ENCODE assay signal across 8 cellular contexts in the genomic region with DNA sequence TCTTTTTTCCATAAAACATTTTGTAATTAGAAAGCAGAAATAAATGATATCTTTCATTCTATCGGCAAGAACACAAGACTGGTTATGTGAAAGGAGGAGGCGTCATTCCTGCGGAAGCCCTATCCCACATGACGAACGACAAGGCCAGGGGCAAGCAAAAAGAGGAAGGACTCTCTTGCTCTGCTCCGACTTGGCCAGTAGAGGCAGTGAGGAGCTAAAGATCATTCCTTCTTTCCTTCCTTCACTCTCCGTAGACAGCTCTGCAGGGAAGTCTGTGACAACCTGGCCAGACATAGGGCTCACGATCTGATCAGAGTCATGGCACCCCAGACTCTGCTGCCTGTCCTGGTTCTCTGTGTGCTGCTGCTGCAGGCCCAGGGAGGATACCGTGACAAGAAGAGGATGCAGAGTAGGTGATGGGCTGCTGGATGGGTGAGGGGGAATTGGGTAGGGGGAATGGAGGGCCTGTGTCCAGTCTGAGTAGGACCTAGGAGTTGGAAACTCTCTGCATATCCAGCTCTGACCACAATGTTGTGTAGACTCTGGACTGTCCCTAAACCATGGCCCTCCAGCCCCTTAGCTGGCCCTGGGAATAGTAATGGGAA. TPM values are rescaled to one million over a fixed set of nuclear protein-coding genes. Genes with fewer than 3 reads are reported as not detected.
DNase-seq lines count a peak whose midpoint lies in the region; ATAC-seq, FAIRE-seq and TF ChIP-seq lines count a peak whose summit lies in the region.

A gene (plus strand): TSS at position 244 of the 605 bp plus-strand sequence. CDS start 75 bp downstream, at position 319.

- BruUV-seq in PC-3 (replicated peaks; lab: Mats Ljungman, UMichigan), result no TSS peak
- no TSS peak for BruUV-seq in K562 (replicated peaks; lab: Mats Ljungman, UMichigan)

- no peak for TF ChIP-seq EP300 in K562 (IDR thresholded peaks at IDR 0.05; ENCODE audit: low read length)

- peak within 1 kb of the TSS; percentile 37 for H3K4me2 ChIP-seq in PC-3 (ENCODE audit: low read length)
- H3K4me2 ChIP-seq in K562 (ENCODE audit: insufficient read depth, low read length), result no peak within 1 kb of the TSS

- H3K9ac ChIP-seq in PC-3 (ENCODE audit: low read length) (no peak within 1 kb of the TSS), K562 (ENCODE audit: insufficient read depth in 1 of 2, low read depth in 2 of 2, low read length in 2 of 2) (no peak within 1 kb of the TSS)

- peak; percentile 33; the same call in 1 of the 2 replicates for TF ChIP-seq CTCF in HEK293 (tag by site-specific recombination; IDR thresholded peaks at IDR 0.05)
- peak; percentile 80 for TF ChIP-seq CTCF in PC-3 (conservative IDR thresholded peaks at IDR 0.05; ENCODE audit: low read depth, low read length)
- peak; percentile 61 to 90 (median 73) for TF ChIP-seq CTCF in K562 (IDR thresholded peaks at IDR 0.05 in 2 of 3, conservative IDR thresholded peaks at IDR 0.05 in 1 of 3; ENCODE audit: insufficient read depth in 2 of 3, low read depth in 1 of 3, low read length in 3 of 3)

- WGBS in K562 (ENCODE audit: insufficient coverage, low coverage, missing lambda C conversion rate), result 2% methylated on average over 8 of the region's 9 CpGs

- H3F3A ChIP-seq in PC-3 (ENCODE audit: low read length, unreplicated experiment), result no peaks in the 10 kb centered on the region

- POLR2A ChIA-PET in HEK293 (lab: Yijun Ruan, JAX), result interaction anchor here (0.5 to 1.0 kb wide), 2 partner anchors 144 to 162 kb away, joined by 3 to 4 read pairs; a partner anchor contains a TSS
- POLR2A ChIA-PET in PC-3 (lab: Charles Lee; ENCODE audit: unreplicated experiment), result no interaction called here
- POLR2A ChIA-PET in K562 (lab: Yijun Ruan, JAX), result interaction anchor here (0.8 to 1.7 kb wide), 4 partner anchors 10 to 151 kb away, joined by 3 to 5 read pairs (median 4); no protein-coding TSS in a partner anchor

- H3K4me1 Mint-ChIP-seq in immature natural killer cell, result no peaks in the 10 kb centered on the region

- DNase-seq in DMS53 treated with DMSO at 0.1 percent for 48 hours (lab: John Stamatoyannopoulos, UW; ENCODE audit: unreplicated experiment) (peak; percentile 67), PC-3 (peak; percentile 79), K562 (ENCODE audit: extremely low read depth in 1 of 4, low spot score in 3 of 4) (peak; percentile 55 to 67 (median 60)), islet precursor cell (peak; percentile 84), immature natural killer cell (no peak)
- DNase-seq in stimulated activated CD8-positive, alpha-beta memory T cell treated with anti-CD3 and anti-CD28 coated beads, Interleukin-4, amount 100 ng/mL, for 48 hours, result peak; percentile 46

- H2AFZ ChIP-seq in PC-3 (ENCODE audit: low read length) (no peak within 1 kb of the TSS), K562 (ENCODE audit: low read depth, low read length) (peak within 1 kb of the TSS; percentile 56; the same call in 1 of the 2 replicates)

- H3K4me3 Mint-ChIP-seq in immature natural killer cell, result no peak within 1 kb of the TSS

- TF ChIP-seq RAD21 in K562 (CRISPR knock-in tag; conservative IDR thresholded peaks at IDR 0.05 in 1 of 2, IDR thresholded peaks at IDR 0.05 in 1 of 2), result peak in 1 of 2 experiments; percentile 39; a peak in 3 of 4 replicates

- intact Hi-C loops in PC-3 (cut with micrococcal nuclease) (loop anchor here (10.0 kb wide), 1 partner anchor 135 kb away; no protein-coding TSS in a partner anchor), K562 (cut with micrococcal nuclease) (loop anchor here (1.0 kb wide), 1 partner anchor 142 kb away; no protein-coding TSS in a partner anchor)

- H3K36me3 Mint-ChIP-seq in immature natural killer cell, result no peaks in the 10 kb centered on the region

- H3K27ac Mint-ChIP-seq in immature natural killer cell, result no peak within 1 kb of the TSS

- FAIRE-seq in K562 (lab: Jason Lieb, UNC), result peak; percentile 95

- no peaks in the 10 kb centered on the region for H3K9me2 ChIP-seq in PC-3 (replicated peaks; ENCODE audit: low read length)

- H3K4me3 ChIP-seq in HEK293 (ENCODE audit: low read depth, low read length) (no peak within 1 kb of the TSS), PC-3 (ENCODE audit: low read length) (no peak within 1 kb of the TSS), K562 (no peak within 1 kb of the TSS)

- in situ Hi-C loops in K562 (cut with MboI), result no loop called here

- no peaks in the 10 kb centered on the region for H3K36me3 ChIP-seq in HEK293 (ENCODE audit: control insufficient read depth in 2 of 2, insufficient read depth in 1 of 2, low read length in 2 of 2)
- no peaks in the 10 kb centered on the region for H3K36me3 ChIP-seq in PC-3 (ENCODE audit: low read depth, low read length)
- H3K36me3 ChIP-seq in K562 (ENCODE audit: control insufficient read depth, insufficient read depth, low read length), result no peaks in the 10 kb centered on the region

- no peaks in the 10 kb centered on the region for H4K20me1 ChIP-seq in PC-3 (ENCODE audit: low read length)
- no peaks in the 10 kb centered on the region; the same call in 1 of the 2 replicates for H4K20me1 ChIP-seq in K562 (replicated peaks; ENCODE audit: control insufficient read depth, insufficient read depth, low read length)

- no peak for TF ChIP-seq POLR2A in K562 (conservative IDR thresholded peaks at IDR 0.05)

- H3K9me3 Mint-ChIP-seq in immature natural killer cell, result no peaks in the 10 kb centered on the region

- no peaks in the 10 kb centered on the region for H3K4me1 ChIP-seq in HEK293 (ENCODE audit: control insufficient read depth, insufficient read depth, low read length)
- no peaks in the 10 kb centered on the region for H3K4me1 ChIP-seq in PC-3 (ENCODE audit: insufficient read depth, low read length)
- no peaks in the 10 kb centered on the region for H3K4me1 ChIP-seq in K562 (replicated peaks in 1 of 2; ENCODE audit: control insufficient read depth in 2 of 2, insufficient read depth in 2 of 2, low read length in 2 of 2)

- H3K27me3 Mint-ChIP-seq in immature natural killer cell (ENCODE audit: low read depth in 3 of 3), result peaks cover 0 to 14% (median 7%) of the 10 kb centered on the region in 3 donors

- H3K9me3 ChIP-seq in HEK293 (ENCODE audit: control insufficient read depth, insufficient read depth, low read depth, low read length) (no peaks in the 10 kb centered on the region), PC-3 (ENCODE audit: low read length) (no peaks in the 10 kb centered on the region), K562 (replicated peaks; ENCODE audit: control insufficient read depth, insufficient read depth, low read depth, low read length) (no peaks in the 10 kb centered on the region)

- H3K27ac ChIP-seq in HEK293 (ENCODE audit: extremely low read depth, low read depth, low read length) (no peak within 1 kb of the TSS), PC-3 (ENCODE audit: low read length) (no peak within 1 kb of the TSS), K562 (ENCODE audit: extremely low read depth, low read depth, low read length) (no peak within 1 kb of the TSS)

- peaks cover 5% of the 10 kb centered on the region; the same call in 1 of the 2 replicates for H3K27me3 ChIP-seq in PC-3 (ENCODE audit: low read length)
- no peaks in the 10 kb centered on the region for H3K27me3 ChIP-seq in K562 (ENCODE audit: control insufficient read depth in 2 of 2, insufficient read depth in 2 of 2, low read length in 2 of 2)

- H3K79me2 ChIP-seq in PC-3 (ENCODE audit: low read length) (no peaks in the 10 kb centered on the region), K562 (ENCODE audit: control insufficient read depth, insufficient read depth, low read length) (no peaks in the 10 kb centered on the region)

- H3K9me1 ChIP-seq in K562 (ENCODE audit: control insufficient read depth, insufficient read depth, low read length), result no peaks in the 10 kb centered on the region

- peak; percentile 100 for ATAC-seq in PC-3
- ATAC-seq in K562, result peak; percentile 98
- ATAC-seq in GM21737 (IDR thresholded peaks at IDR 0.05; ENCODE audit: unreplicated experiment), result no peak

- CTCF ChIA-PET in HEK293 (lab: Yijun Ruan, JAX), result interaction anchor here (0.6 to 2.7 kb wide), 14 partner anchors 8 to 295 kb away, joined by 3 to 33 read pairs (median 5); no protein-coding TSS in a partner anchor
- CTCF ChIA-PET in PC-3 (lab: Charles Lee), result interaction anchor here (0.6 to 2.0 kb wide), 6 partner anchors 12 to 1101 kb away, joined by 3 to 11 read pairs (median 4); no protein-coding TSS in a partner anchor
- CTCF ChIA-PET in K562 (lab: Yijun Ruan, JAX; ENCODE audit: low intra/inter-chr PET ratio), result no interaction called here

TF ChIP-seq in HEK293, 187 proteins besides CTCF, POLR2A, EP300 and RAD21 (continues in another document):
- peak; percentile 46; the same call in 1 of the 2 replicates for TF ChIP-seq ZXDB (tag by site-specific recombination; IDR thresholded peaks at IDR 0.05)
- no peak for TF ChIP-seq HOXC10 (CRISPR knock-in tag; IDR thresholded peaks at IDR 0.05)
- TF ChIP-seq ZNF555 (tag by site-specific recombination; conservative IDR thresholded peaks at IDR 0.05), result no peak
- TF ChIP-seq ZNF366 (tag by site-specific recombination; conservative IDR thresholded peaks at IDR 0.05), result peak; percentile 62; the same call in 1 of the 2 replicates

TF ChIP-seq in K562, 482 proteins besides CTCF, POLR2A, EP300 and RAD21 (continues in another document):
- TF ChIP-seq STAG1 (CRISPR knock-in tag; IDR thresholded peaks at IDR 0.05; ENCODE audit: borderline replicate concordance) (peak; percentile 15; the same call in 1 of the 2 replicates), ZNF232 (CRISPR knock-in tag; IDR thresholded peaks at IDR 0.05) (no peak), KLF10 (CRISPR knock-in tag; IDR thresholded peaks at IDR 0.05) (no peak), ZNF146 (CRISPR knock-in tag; IDR thresholded peaks at IDR 0.05; ENCODE audit: unreplicated experiment) (no peak)

RNA-seq across cellular contexts. Expression of the gene that starts here (rescaled TPM):
- total RNA-seq in PC-3 (2014; rRNA removed), result not detected in 2 replicates
- total RNA-seq in K562 (2011; cell fraction: chromatin; rRNA removed; ENCODE audit: low replicate concordance), result not detected in 2 replicates
- total RNA-seq in K562 (2011; cell fraction: nucleolus; rRNA removed), result not detected in 2 replicates
- not detected in 2 replicates for total RNA-seq in K562 (2011; cell fraction: nucleoplasm; rRNA removed)
- not detected in 2 replicates for total RNA-seq in K562 (2014; rRNA removed)
- not detected in 2 replicates for total RNA-seq in K562 (2014; rRNA removed; fragmentation: Illumina TruSeq; extraction: Trizol)
- total RNA-seq in K562 (2015; rRNA removed; fragmentation: Illumina TruSeq; extraction: Trizol), result not detected in 2 replicates
- not detected in 2 replicates for total RNA-seq in K562 (2021)
- polyA plus RNA-seq in K562 (2011; rRNA removed), result not detected in 2 replicates
- not detected in 2 replicates for polyA plus RNA-seq in K562 (2011; cell fraction: cytosol; rRNA removed)
- polyA plus RNA-seq in K562 (2011; cell fraction: nucleus; rRNA removed), result not detected in 2 replicates
- not detected in 2 replicates for polyA plus RNA-seq in K562 (2012)
- polyA plus RNA-seq in K562 (2014; fragmentation: Illumina TruSeq; extraction: Trizol), result not detected in 2 replicates
- polyA plus RNA-seq in K562 (2014; fragmentation: Nextera tagmentation; extraction: Ambion mirVana), result not detected
- polyA plus RNA-seq in K562 (2014; rRNA removed), result not detected in 2 replicates
- polyA minus RNA-seq in K562 (2011; rRNA and poly(A)+ RNA removed), result not detected in 2 replicates
- polyA minus RNA-seq in K562 (2011; cell fraction: cytosol; rRNA and poly(A)+ RNA removed), result not detected in 2 replicates
- not detected in 2 replicates for polyA minus RNA-seq in K562 (2011; cell fraction: nucleus; rRNA and poly(A)+ RNA removed)
- polyA plus RNA-seq in immature natural killer cell, result not detected

Comparison
In these comparisons a context has a peak if more than half of its experiments do, and no peak if none do; other contexts are left out.
1. Peak in DNase-seq, ATAC-seq and H3K4me2 ChIP-seq in PC-3; RNA of the gene not detected or under 1 TPM.
2. Peak in DNase-seq and ATAC-seq in K562; RNA of the gene not detected or under 1 TPM.
3. DNase-seq: peak in DMS53 treated with DMSO at 0.1 percent for 48 hours (single experiment), islet precursor cell (single experiment) and stimulated activated CD8-positive, alpha-beta memory T cell treated with anti-CD3 and anti-CD28 coated beads, Interleukin-4, amount 100 ng/mL, for 48 hours (single experiment); none in immature natural killer cell (0 of 3).
4. Peak in every context shown above with its lines, with median percentiles within 50 percentile points of each other: CTCF ChIP-seq.